ENCODE assay signal across 16 cellular contexts in the genomic region with DNA sequence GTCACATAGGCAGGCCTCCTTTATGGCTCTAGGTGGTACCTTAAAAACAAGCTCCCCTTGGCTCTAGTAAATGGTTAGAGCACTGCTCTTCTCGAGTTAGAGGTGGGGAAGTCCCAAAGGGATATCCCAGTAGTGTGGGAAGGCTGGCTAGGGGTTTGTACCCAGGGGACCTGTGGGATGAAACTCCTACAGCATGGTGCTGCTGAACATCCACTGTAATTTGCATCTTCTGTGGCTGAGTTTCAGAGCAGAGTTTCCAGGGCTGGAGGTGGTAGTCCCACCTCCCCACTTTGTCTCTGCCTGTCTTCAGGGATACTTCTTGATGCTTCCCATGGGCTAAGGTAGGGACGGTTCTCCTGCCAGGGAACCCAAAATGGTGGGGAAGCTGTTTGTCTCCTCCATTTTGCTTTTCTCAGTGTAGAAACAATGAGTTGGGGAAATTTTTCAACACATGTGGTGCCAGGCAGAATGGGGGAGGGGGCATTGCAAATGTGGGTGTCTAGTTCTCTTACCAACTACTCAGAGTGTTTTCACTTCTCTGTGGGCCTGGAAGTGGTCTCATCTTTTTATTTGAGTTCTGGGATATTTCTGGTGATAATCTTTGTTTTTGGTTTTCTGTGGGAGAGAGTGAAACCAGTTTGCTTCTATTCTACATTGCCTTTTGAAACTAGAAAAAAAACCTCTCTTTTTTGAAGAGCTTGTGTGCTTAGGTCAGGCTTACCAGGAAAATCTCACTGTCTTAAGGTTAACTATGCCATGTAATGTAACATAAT. TPM values are rescaled to one million over a fixed set of nuclear protein-coding genes. Genes with fewer than 3 reads are reported as not detected.
A peak's percentile ranks its signal among the peaks of the same experiment; 100 is the strongest.
DNase-seq lines count a peak whose midpoint lies in the region; ATAC-seq and TF ChIP-seq lines count a peak whose summit lies in the region.
"Had no signal": no experiment of that assay in that cellular context is flagged by ENCODE, and none has a peak within 500 bp of the region (broad histone marks: within the 10 kb centered on the region; RNA-seq: fewer than 3 reads in every experiment).

No MANE protein-coding gene starts in this region.

- H3K27ac ChIP-seq in endodermal cell (ENCODE audit: low read depth, low read length) = no peak overlapping the region
- H3K27ac ChIP-seq: neutrophil, thoracic aorta had no signal

- no peak overlapping the region for H3K4me3 Mint-ChIP-seq in activated CD8-positive, alpha-beta T cell treated with anti-CD3 and anti-CD28 coated beads, Interleukin-2, amount 10 ng/mL, durations not matched to agents 7 days and 5 days
- no peak overlapping the region for H3K4me3 Mint-ChIP-seq in endodermal cell
- H3K4me3 Mint-ChIP-seq: CD4-positive, CD25-positive, alpha-beta regulatory T cell; memory B cell had no signal

- no peak for DNase-seq in activated CD8-positive, alpha-beta T cell treated with anti-CD3 and anti-CD28 coated beads, Interleukin-2, amount 10 ng/mL, durations not matched to agents 7 days and 5 days
- no peak for DNase-seq in endodermal cell
- no peak for DNase-seq in activated gamma-delta T cell treated with Interleukin-2 at 50 U/mL for 16 hours
- DNase-seq in RKO (ENCODE audit: low spot score) = no peak
- DNase-seq: aorta; CD4-positive, CD25-positive, alpha-beta regulatory T cell; HCEC 1CT; NCI-H1694; Right ventricle myocardium superior had no signal

- no peak overlapping the region for H3K4me3 ChIP-seq in endodermal cell (ENCODE audit: low read length)
- H3K4me3 ChIP-seq: thoracic aorta had no signal

- H3K27ac Mint-ChIP-seq in activated CD8-positive, alpha-beta T cell treated with anti-CD3 and anti-CD28 coated beads, Interleukin-2, amount 10 ng/mL, durations not matched to agents 7 days and 5 days = peak overlapping the region; percentile 31
- H3K27ac Mint-ChIP-seq in endodermal cell = no peak overlapping the region
- H3K27ac Mint-ChIP-seq: memory B cell had no signal

- peaks cover 53% of the 10 kb centered on the region for H3K9me3 ChIP-seq in endodermal cell (ENCODE audit: control insufficient read depth, low read length)

- peaks cover 7% of the 10 kb centered on the region for H3K27me3 Mint-ChIP-seq in activated CD8-positive, alpha-beta T cell treated with anti-CD3 and anti-CD28 coated beads, Interleukin-2, amount 10 ng/mL, durations not matched to agents 7 days and 5 days (ENCODE audit: low read depth)
- H3K27me3 Mint-ChIP-seq in endodermal cell (ENCODE audit: insufficient read depth) = no peaks in the 10 kb centered on the region
- H3K27me3 Mint-ChIP-seq: memory B cell had no signal

- no peak for TF ChIP-seq CTCF in endodermal cell (conservative IDR thresholded peaks at IDR 0.05)

- peaks cover 12% of the 10 kb centered on the region for H3K4me1 Mint-ChIP-seq in activated CD8-positive, alpha-beta T cell treated with anti-CD3 and anti-CD28 coated beads, Interleukin-2, amount 10 ng/mL, durations not matched to agents 7 days and 5 days (ENCODE audit: low read depth)
- no peaks in the 10 kb centered on the region for H3K4me1 Mint-ChIP-seq in endodermal cell
- H3K4me1 Mint-ChIP-seq: CD4-positive, CD25-positive, alpha-beta regulatory T cell; memory B cell had no signal

- peak; percentile 70 for ATAC-seq in GM18517 (IDR thresholded peaks at IDR 0.05; ENCODE audit: unreplicated experiment)
- peak; percentile 65 for ATAC-seq in GM19452 (IDR thresholded peaks at IDR 0.05; ENCODE audit: unreplicated experiment)
- peak; percentile 66 for ATAC-seq in HG03045 (IDR thresholded peaks at IDR 0.05; ENCODE audit: unreplicated experiment)
- ATAC-seq in activated CD8-positive, alpha-beta T cell treated with anti-CD3 and anti-CD28 coated beads, Interleukin-2, amount 10 ng/mL, durations not matched to agents 7 days and 5 days = no peak

- WGBS in endodermal cell (ENCODE audit: insufficient coverage in 1 of 2, insufficient read length in 1 of 2), 2 experiments = 37% methylated on average over 2 of the region's 2 CpGs; no CpG with 5 or more reads in 1 of the 2 experiments

- H3K27me3 ChIP-seq in endodermal cell (ENCODE audit: control insufficient read depth, insufficient read depth, low read length, poor library complexity, severe bottlenecking) = no peaks in the 10 kb centered on the region
- H3K27me3 ChIP-seq: neutrophil had no signal

- H3K9ac ChIP-seq in endodermal cell (ENCODE audit: extremely low read depth, low read length, poor library complexity, severe bottlenecking) = no peak overlapping the region

- H3K9me3 Mint-ChIP-seq in activated CD8-positive, alpha-beta T cell treated with anti-CD3 and anti-CD28 coated beads, Interleukin-2, amount 10 ng/mL, durations not matched to agents 7 days and 5 days (ENCODE audit: insufficient read depth) = peaks cover 23% of the 10 kb centered on the region
- H3K9me3 Mint-ChIP-seq in endodermal cell = peaks cover 91% of the 10 kb centered on the region

- no peaks in the 10 kb centered on the region for H3K36me3 ChIP-seq in endodermal cell (ENCODE audit: control insufficient read depth, insufficient read depth, low read length)
- H3K36me3 ChIP-seq: neutrophil, thoracic aorta had no signal

- POLR2A ChIA-PET in activated CD8-positive, alpha-beta T cell treated with anti-CD3 and anti-CD28 coated beads, Interleukin-2, amount 10 ng/mL, durations not matched to agents 7 days and 5 days (lab: Charles Lee) = no interaction called here

- peaks cover 6% of the 10 kb centered on the region for H3K36me3 Mint-ChIP-seq in activated CD8-positive, alpha-beta T cell treated with anti-CD3 and anti-CD28 coated beads, Interleukin-2, amount 10 ng/mL, durations not matched to agents 7 days and 5 days (ENCODE audit: low read depth)
- no peaks in the 10 kb centered on the region for H3K36me3 Mint-ChIP-seq in endodermal cell (ENCODE audit: low read depth)

- H3K4me1 ChIP-seq in endodermal cell (ENCODE audit: control insufficient read depth, insufficient read depth, low read length) = no peaks in the 10 kb centered on the region

- CTCF ChIA-PET in activated CD8-positive, alpha-beta T cell treated with anti-CD3 and anti-CD28 coated beads, Interleukin-2, amount 10 ng/mL, durations not matched to agents 7 days and 5 days (lab: Charles Lee) = interaction anchor here (1.3 to 2.2 kb wide), 3 partner anchors 47 to 161 kb away, joined by 3 to 5 read pairs (median 3); no protein-coding TSS in a partner anchor

RNA-seq across cellular contexts. Expression of gene SCART1, which starts 36.3 kb away (rescaled TPM):
- total RNA-seq in activated CD8-positive, alpha-beta T cell treated with anti-CD3 and anti-CD28 coated beads, Interleukin-2, amount 10 ng/mL, durations not matched to agents 7 days and 5 days = 1 to 10 TPM; 2.0 to 2.7 TPM
- total RNA-seq in endodermal cell = under 1 TPM; 0.37 to 0.80 TPM
- 1.9 TPM for polyA plus RNA-seq in endodermal cell (2013, experiment 1 of 2)
- 1.1 TPM for polyA plus RNA-seq in endodermal cell (2013, experiment 2 of 2)

RNA-seq across cellular contexts. Expression of gene CYP2E1, which starts 37.2 kb away (rescaled TPM):
- total RNA-seq in activated CD8-positive, alpha-beta T cell treated with anti-CD3 and anti-CD28 coated beads, Interleukin-2, amount 10 ng/mL, durations not matched to agents 7 days and 5 days = under 1 TPM in 1 of 2 experiments, not detected in 1; 0.13 TPM
- under 1 TPM; 0.77 to 0.86 TPM for total RNA-seq in endodermal cell
- 0.57 TPM for polyA plus RNA-seq in endodermal cell (2013, experiment 1 of 2)
- 0.66 TPM for polyA plus RNA-seq in endodermal cell (2013, experiment 2 of 2)
- total RNA-seq: dermis microvascular lymphatic vessel endothelial cell had no signal
